Comparison of ENCODE assay signal across 10 cellular contexts in the genomic region with DNA sequence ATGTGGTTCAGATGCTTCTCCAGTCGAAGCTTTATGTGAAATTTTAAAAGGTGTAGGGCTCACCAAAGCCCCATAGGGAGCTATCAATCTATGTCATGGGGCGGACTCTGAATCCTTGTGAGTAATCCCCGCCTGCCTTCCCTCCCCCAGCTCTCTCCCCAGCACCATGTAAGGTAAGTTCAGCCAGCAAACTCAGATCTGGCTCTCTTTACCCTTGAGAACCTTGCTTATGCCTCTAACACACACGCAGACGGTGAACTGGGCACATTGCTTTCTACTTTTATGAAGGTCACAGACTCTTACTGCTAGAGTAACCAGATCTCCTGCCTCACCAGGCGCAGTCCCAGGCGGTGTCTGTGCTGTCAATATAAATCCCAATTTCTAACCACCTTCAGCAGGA.
DNase-seq lines count a peak whose midpoint lies in the region; ATAC-seq and TF ChIP-seq lines count a peak whose summit lies in the region.
"Had no signal": no experiment of that assay in that cellular context is flagged by ENCODE, and none has a peak within 500 bp of the region (broad histone marks: within the 10 kb centered on the region; RNA-seq: fewer than 3 reads in every experiment).

No MANE protein-coding gene starts in this region.

- intact Hi-C loops in heart right ventricle (cut with DNase I), result loop anchor here in 2 of 10 donors (2.0 to 10.0 kb wide), 2 partner anchors 78 to 82 kb away; partner anchors contain the start of gene CNKSR3 (in 2 of the 2)
- intact Hi-C loops in sciatic nerve (cut with DNase I), result no loop called here

- WGBS in heart right ventricle, 2 donors, result 49 to 59% methylated on average over 7 of the region's 7 CpGs

- TF ChIP-seq CTCF in heart right ventricle (IDR thresholded peaks at IDR 0.05) (no peak), brain microvascular endothelial cell (IDR thresholded peaks at IDR 0.05; ENCODE audit: low read depth, low read length, missing control alignments) (no peak)

- H3K4me3 ChIP-seq in heart right ventricle (peak overlapping the region in 1 of 10 donors; percentile 11), brain microvascular endothelial cell (ENCODE audit: low read depth, low read length) (no peak overlapping the region)

- peak; percentile 79 to 93 (median 89) for ATAC-seq in heart right ventricle
- ATAC-seq in sciatic nerve, result peak; percentile 51
- ATAC-seq in GM19035 (IDR thresholded peaks at IDR 0.05; ENCODE audit: unreplicated experiment), result no peak
- ATAC-seq in HG02973 (IDR thresholded peaks at IDR 0.05; ENCODE audit: unreplicated experiment), result no peak

- H3K9me3 ChIP-seq in heart right ventricle, result no peaks in the 10 kb centered on the region

- H3K4me1 ChIP-seq in heart right ventricle, result peaks cover 0 to 28% (median 11%) of the 10 kb centered on the region in 9 donors

- H3K36me3 ChIP-seq in heart right ventricle, result no peaks in the 10 kb centered on the region
- H3K36me3 ChIP-seq in brain microvascular endothelial cell (replicated peaks), result no peaks in the 10 kb centered on the region

- in situ Hi-C loops in brain microvascular endothelial cell (cut with HindIII; ENCODE audit: low pct_ligation_motif_present, low sequenced_read_pairs), result no loop called here

- DNase-seq in NCI-H1092 (lab: John Stamatoyannopoulos, UW) (peak; percentile 50), NCI-H774 (lab: John Stamatoyannopoulos, UW) (peak; percentile 68), heart right ventricle (peak in 1 of 2 donors; percentile 73), sciatic nerve (ENCODE audit: low spot score) (no peak), brain microvascular endothelial cell (no peak), cerebellar cortex (ENCODE audit: low spot score) (no peak)
- DNase-seq: activated naive CD4-positive, alpha-beta T cell treated with Interleukin-2 at 50 U/mL for 16 hours; CD4-positive, alpha-beta T cell had no signal

- H3K27ac ChIP-seq in heart right ventricle (peak overlapping the region; percentile 42 to 90 (median 83)), brain microvascular endothelial cell (no peak overlapping the region)

- no peaks in the 10 kb centered on the region for H3K27me3 ChIP-seq in heart right ventricle
- H3K27me3 ChIP-seq in brain microvascular endothelial cell (replicated peaks), result no peaks in the 10 kb centered on the region

Comparison
In these comparisons a context has a peak if more than half of its experiments do, and no peak if none do; other contexts are left out.
1. DNase-seq: peak in NCI-H1092 (single experiment) and NCI-H774 (single experiment); none in sciatic nerve (single experiment), brain microvascular endothelial cell (single experiment) and cerebellar cortex (single experiment).
2. ATAC-seq: peak in heart right ventricle (8 of 8) and sciatic nerve (single experiment); none in GM19035 (single experiment) and HG02973 (single experiment).